ENCODE assay signal across 9 cellular contexts in the genomic region with DNA sequence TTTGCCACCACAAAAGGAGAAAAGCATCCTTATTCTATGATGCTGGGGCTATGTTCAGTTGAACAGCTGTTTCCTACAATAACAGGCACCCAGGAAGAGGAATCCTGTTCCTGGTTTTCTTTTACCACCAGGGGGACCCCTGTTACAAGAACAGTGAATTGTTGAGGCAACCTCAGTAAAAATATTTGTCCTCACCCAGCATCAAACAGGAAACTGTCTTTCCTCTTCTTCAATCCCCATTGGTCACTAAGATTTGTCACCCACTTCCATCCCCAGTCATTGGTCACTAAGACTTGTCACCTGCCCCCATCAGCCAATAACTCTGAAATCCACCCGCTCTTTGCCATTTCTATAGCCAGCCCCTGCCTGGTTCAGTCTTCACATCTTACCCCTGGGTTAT.
DNase-seq lines count a peak whose midpoint lies in the region; ATAC-seq and TF ChIP-seq lines count a peak whose summit lies in the region.
"Had no signal": no experiment of that assay in that cellular context is flagged by ENCODE, and none has a peak within 500 bp of the region (broad histone marks: within the 10 kb centered on the region; RNA-seq: fewer than 3 reads in every experiment).

No MANE protein-coding gene starts in this region.

- no peak overlapping the region for H3K27ac ChIP-seq in endodermal cell (ENCODE audit: low read depth, low read length)

- peak; percentile 54 for TF ChIP-seq CTCF in AG04449 (IDR thresholded peaks at IDR 0.05; ENCODE audit: insufficient read depth, low read length, missing control alignments)
- TF ChIP-seq CTCF in GM10266 (IDR thresholded peaks at IDR 0.05; ENCODE audit: control insufficient read depth, insufficient read depth, low read depth, missing control alignments): peak; percentile 52
- peak; percentile 90 for TF ChIP-seq CTCF in endodermal cell (conservative IDR thresholded peaks at IDR 0.05)

- whole genome bisulfite sequencing in endodermal cell (ENCODE audit: insufficient coverage in 1 of 2, insufficient read length in 1 of 2), 2 experiments: 94% methylated on average over 1 of the region's 1 CpG; no CpG with 5 or more reads in 1 of the 2 experiments

- no peaks in the 10 kb centered on the region for H3K4me1 ChIP-seq in endodermal cell (ENCODE audit: control insufficient read depth, insufficient read depth, low read length)

- H3K4me3 ChIP-seq in AG04449 (ENCODE audit: low read depth, low read length) (no peak overlapping the region), endodermal cell (ENCODE audit: low read length) (no peak overlapping the region)

- peaks cover 9% of the 10 kb centered on the region for H3K4me1 Mint-ChIP-seq in endodermal cell
- peaks cover 6% of the 10 kb centered on the region for H3K4me1 Mint-ChIP-seq in memory B cell

- H3K9me3 Mint-ChIP-seq in endodermal cell: no peaks in the 10 kb centered on the region
- peaks cover 3% of the 10 kb centered on the region for H3K9me3 Mint-ChIP-seq in memory B cell
- H3K9me3 Mint-ChIP-seq: natural killer cell treated with Interleukin-12 subunit alpha and Interleukin-12 subunit beta and Interleukin-15 and Interleukin-18, amount 100 ng/mL, for 72 hours had no signal

- DNase-seq in AG04449 (ENCODE audit: low read depth, low spot score) (no peak), GM10266 (ENCODE audit: extremely low spot score) (peak; percentile 51), HCEC 1CT (peak; percentile 61), LHCN-M2 (ENCODE audit: low read depth) (peak; percentile 96), SHP77 (lab: John Stamatoyannopoulos, UW) (peak; percentile 31 to 63), endodermal cell (peak; percentile 82), memory B cell (ENCODE audit: low spot score in 2 of 2) (no peak), NCI-H1048 (lab: John Stamatoyannopoulos, UW) (no peak)

- peak; percentile 42 for ATAC-seq in memory B cell (ENCODE audit: low read depth)

- CTCF ChIA-PET in AG04449 (lab: Yijun Ruan, JAX): interaction anchor here (0.5 to 3.2 kb wide), 16 partner anchors 11 to 277 kb away, joined by 3 to 120 read pairs (median 4); no protein-coding TSS in a partner anchor

- no peaks in the 10 kb centered on the region for H3K27me3 Mint-ChIP-seq in endodermal cell (ENCODE audit: insufficient read depth)
- H3K27me3 Mint-ChIP-seq in memory B cell: peaks cover 3% of the 10 kb centered on the region

- H3K36me3 Mint-ChIP-seq in endodermal cell (ENCODE audit: low read depth) (no peaks in the 10 kb centered on the region), memory B cell (no peaks in the 10 kb centered on the region)
- H3K36me3 Mint-ChIP-seq: natural killer cell treated with Interleukin-12 subunit alpha and Interleukin-12 subunit beta and Interleukin-15 and Interleukin-18, amount 100 ng/mL, for 72 hours had no signal

- H3K36me3 ChIP-seq in endodermal cell (ENCODE audit: control insufficient read depth, insufficient read depth, low read length): no peaks in the 10 kb centered on the region

- H3K27me3 ChIP-seq in endodermal cell (ENCODE audit: control insufficient read depth, insufficient read depth, low read length, poor library complexity, severe bottlenecking): no peaks in the 10 kb centered on the region

- POLR2A ChIA-PET in AG04449 (lab: Yijun Ruan, JAX): no interaction called here

- no peak overlapping the region for H3K4me3 Mint-ChIP-seq in endodermal cell
- H3K4me3 Mint-ChIP-seq in memory B cell: no peak overlapping the region
- H3K4me3 Mint-ChIP-seq: natural killer cell treated with Interleukin-12 subunit alpha and Interleukin-12 subunit beta and Interleukin-15 and Interleukin-18, amount 100 ng/mL, for 72 hours had no signal

- no peak overlapping the region for H3K9ac ChIP-seq in endodermal cell (ENCODE audit: extremely low read depth, low read length, poor library complexity, severe bottlenecking)

- no peak overlapping the region for H3K27ac Mint-ChIP-seq in endodermal cell
- no peak overlapping the region for H3K27ac Mint-ChIP-seq in memory B cell
- H3K27ac Mint-ChIP-seq: natural killer cell treated with Interleukin-12 subunit alpha and Interleukin-12 subunit beta and Interleukin-15 and Interleukin-18, amount 100 ng/mL, for 72 hours had no signal

- H3K9me3 ChIP-seq in endodermal cell (ENCODE audit: control insufficient read depth, low read length): no peaks in the 10 kb centered on the region

Comparison
In these comparisons a context has a peak if more than half of its experiments do, and no peak if none do; other contexts are left out.
1. DNase-seq: peak in GM10266 (single experiment), HCEC 1CT (single experiment), LHCN-M2 (single experiment), SHP77 (2 of 2) and endodermal cell (single experiment); none in AG04449 (single experiment), memory B cell (0 of 2) and NCI-H1048 (single experiment).
2. Peak in every context shown above with its lines, with median percentiles within 50 percentile points of each other: CTCF ChIP-seq.